25 cellular contexts compared by ENCODE assay signal in the genomic region with DNA sequence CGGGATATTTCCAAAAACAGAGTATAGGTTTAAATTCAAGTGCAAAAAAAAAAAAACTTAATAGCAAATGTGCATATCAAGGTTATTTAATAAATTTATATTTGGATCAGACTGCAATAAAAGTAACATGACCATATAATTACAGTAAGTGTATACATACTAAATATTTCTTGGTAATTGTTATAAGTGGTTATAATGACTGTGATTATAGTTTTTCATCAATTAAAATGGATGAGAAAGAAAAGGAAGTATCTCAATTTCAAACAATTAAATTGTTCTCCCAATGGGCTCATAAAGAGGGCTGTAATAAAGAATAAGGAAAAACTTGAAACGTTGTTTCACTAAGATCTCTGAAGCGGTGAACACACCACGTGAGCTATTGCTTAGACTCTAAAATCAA.
"Had no signal": no experiment of that assay in that cellular context is flagged by ENCODE, and none has a peak within 500 bp of the region (broad histone marks: within the 10 kb centered on the region; RNA-seq: fewer than 3 reads in every experiment).

No MANE protein-coding gene starts in this region.

- H3K9me3 Mint-ChIP-seq: activated CD4-positive, alpha-beta memory T cell treated with anti-CD3 and anti-CD28 coated beads for 36 hours; activated CD4-positive, alpha-beta T cell treated with anti-CD3 and anti-CD28 coated beads, Interleukin-2, amount 10 ng/mL, durations not matched to agents 7 days and 5 days; activated naive CD4-positive, alpha-beta T cell treated with anti-CD3 and anti-CD28 coated beads, Interleukin-2, amount 10 ng/mL, durations not matched to agents 7 days and 5 days; activated naive CD8-positive, alpha-beta T cell treated with anti-CD3 and anti-CD28 coated beads for 36 hours; activated T-cell treated with anti-CD3 and anti-CD28 coated beads, Interleukin-2, amount 50 U/mL, for 72 hours; activated T-helper 2 cell treated with anti-CD3 and anti-CD28 coated beads, Interferon-gamma antibody, Interleukin-2, Interleukin-4, amounts not matched to agents 10 μg/mL and 5 μg/mL and 100 μg/mL, durations not matched to agents 14 hours and 24 hours and 36 hours; T-cell had no signal

- H3K27me3 Mint-ChIP-seq: activated CD4-positive, alpha-beta T cell treated with anti-CD3 and anti-CD28 coated beads, Interleukin-2, amount 10 ng/mL, durations not matched to agents 7 days and 5 days; activated naive CD4-positive, alpha-beta T cell treated with anti-CD3 and anti-CD28 coated beads, Interleukin-2, amount 10 ng/mL, durations not matched to agents 7 days and 5 days had no signal

- H3K36me3 Mint-ChIP-seq: activated CD4-positive, alpha-beta memory T cell treated with anti-CD3 and anti-CD28 coated beads for 36 hours; activated naive CD4-positive, alpha-beta T cell treated with anti-CD3 and anti-CD28 coated beads, Interleukin-2, amount 10 ng/mL, durations not matched to agents 7 days and 5 days; activated naive CD8-positive, alpha-beta T cell treated with anti-CD3 and anti-CD28 coated beads for 36 hours; T-cell had no signal

- H3K4me3 Mint-ChIP-seq: activated CD4-positive, alpha-beta memory T cell treated with anti-CD3 and anti-CD28 coated beads for 36 hours; activated CD4-positive, alpha-beta T cell treated with anti-CD3 and anti-CD28 coated beads, Interleukin-2, amount 10 ng/mL, durations not matched to agents 7 days and 5 days; activated naive CD4-positive, alpha-beta T cell treated with anti-CD3 and anti-CD28 coated beads, Interleukin-2, amount 10 ng/mL, durations not matched to agents 7 days and 5 days; activated naive CD8-positive, alpha-beta T cell treated with anti-CD3 and anti-CD28 coated beads for 36 hours; activated T-cell treated with anti-CD3 and anti-CD28 coated beads, Interleukin-2, amount 50 U/mL, for 72 hours; T-cell had no signal

- DNase-seq: activated CD4-positive, alpha-beta memory T cell treated with anti-CD3 and anti-CD28 coated beads for 36 hours; activated CD4-positive, alpha-beta T cell treated with anti-CD3 and anti-CD28 coated beads, Interleukin-2, amount 10 ng/mL, durations not matched to agents 7 days and 5 days; activated CD4-positive, CD25-positive, alpha-beta regulatory T cell; activated CD8-positive, alpha-beta memory T cell treated with anti-CD3 and anti-CD28 coated beads for 24 hours; activated gamma-delta T cell treated with Interleukin-2 at 50 U/mL for 16 hours; activated naive CD4-positive, alpha-beta T cell treated with anti-CD3 and anti-CD28 coated beads, Interleukin-2, amount 10 ng/mL, durations not matched to agents 7 days and 5 days; activated naive CD8-positive, alpha-beta T cell treated with anti-CD3 and anti-CD28 coated beads for 36 hours; activated T-cell treated with anti-CD3 and anti-CD28 coated beads, Interleukin-2, amount 50 U/mL, for 72 hours; brain microvascular endothelial cell; Kasumi-1; KBM-7; NCI-H187 treated with DMSO at 0.1 percent for 48 hours; NCI-H2081 treated with DMSO at 0.1 percent for 48 hours; NCI-H345; NCI-H510A; NCI-H526 treated with DMSO at 0.1 percent for 48 hours; NK-92 treated with Interleukin-12 subunit alpha and Interleukin-12 subunit beta, amount 100 ng/mL, for 24 hours; OCI-M1; RPMI8226; T-cell; T-helper 2 cell; T1000 had no signal

- H3K4me1 Mint-ChIP-seq: activated CD4-positive, alpha-beta T cell treated with anti-CD3 and anti-CD28 coated beads, Interleukin-2, amount 10 ng/mL, durations not matched to agents 7 days and 5 days; activated naive CD4-positive, alpha-beta T cell treated with anti-CD3 and anti-CD28 coated beads, Interleukin-2, amount 10 ng/mL, durations not matched to agents 7 days and 5 days; activated naive CD8-positive, alpha-beta T cell treated with anti-CD3 and anti-CD28 coated beads for 36 hours; T-cell had no signal

- H3K27ac Mint-ChIP-seq: activated CD4-positive, alpha-beta memory T cell treated with anti-CD3 and anti-CD28 coated beads for 36 hours; activated CD4-positive, alpha-beta T cell treated with anti-CD3 and anti-CD28 coated beads, Interleukin-2, amount 10 ng/mL, durations not matched to agents 7 days and 5 days; activated naive CD4-positive, alpha-beta T cell treated with anti-CD3 and anti-CD28 coated beads, Interleukin-2, amount 10 ng/mL, durations not matched to agents 7 days and 5 days; activated naive CD8-positive, alpha-beta T cell treated with anti-CD3 and anti-CD28 coated beads for 36 hours; activated T-cell treated with anti-CD3 and anti-CD28 coated beads, Interleukin-2, amount 50 U/mL, for 72 hours; activated T-helper 2 cell treated with anti-CD3 and anti-CD28 coated beads, Interferon-gamma antibody, Interleukin-2, Interleukin-4, amounts not matched to agents 10 μg/mL and 5 μg/mL and 100 μg/mL, durations not matched to agents 14 hours and 24 hours and 36 hours; T-cell had no signal

- ATAC-seq: activated T-cell treated with anti-CD3 and anti-CD28 coated beads, Interleukin-2, amount 50 U/mL, for 72 hours; Panc1; Right ventricle myocardium inferior; T-cell had no signal
